20 cellular contexts compared by ENCODE assay signal in genomic region chr20:55961351-55962320, GRCh38. TPM values are rescaled to one million over a fixed set of nuclear protein-coding genes. Genes with fewer than 3 reads are reported as not detected.
"Had no signal": no experiment of that assay in that cellular context is flagged by ENCODE, and none has a peak within 500 bp of the region (broad histone marks: within the 10 kb centered on the region; RNA-seq: fewer than 3 reads in every experiment).

No MANE protein-coding gene starts in this region.

- H3K9me3 ChIP-seq: esophagus muscularis mucosa, tibial artery had no signal

- H3K27me3 ChIP-seq: esophagus muscularis mucosa, neural progenitor cell, spleen, tibial artery had no signal

- H3K4me3 ChIP-seq: esophagus muscularis mucosa, neural progenitor cell, spleen, tibial artery had no signal

- H3K4me1 ChIP-seq: neural progenitor cell, spleen had no signal

- H3K4me1 Mint-ChIP-seq: immature natural killer cell, neural progenitor cell had no signal

- H3K27ac ChIP-seq: esophagus muscularis mucosa, neural progenitor cell, spleen, tibial artery had no signal

- H3K4me3 Mint-ChIP-seq: activated T-helper 1 cell treated with anti-CD3 and anti-CD28 coated beads, Interleukin-12 subunit alpha, Interleukin-12 subunit beta, Interleukin-2, Interleukin-4 antibody, amounts not matched to agents 30 ng/mL and 10 ng/mL and 1 ng/mL, durations not matched to agents 14 hours and 24 hours and 36 hours; dendritic cell treated with granulocyte-macrophage colony-stimulating factor and Interleukin-4, amounts not matched to agents 40 ng/mL and 50 ng/mL, for 4 days; immature natural killer cell; neural progenitor cell had no signal

- H3K36me3 Mint-ChIP-seq: immature natural killer cell, neural progenitor cell had no signal

- H3K27ac Mint-ChIP-seq: activated naive CD4-positive, alpha-beta T cell treated with anti-CD3 and anti-CD28 coated beads, Interleukin-2, amount 50 U/mL, for 72 hours; activated T-helper 1 cell treated with anti-CD3 and anti-CD28 coated beads, Interleukin-12 subunit alpha, Interleukin-12 subunit beta, Interleukin-2, Interleukin-4 antibody, amounts not matched to agents 30 ng/mL and 10 ng/mL and 1 ng/mL, durations not matched to agents 14 hours and 24 hours and 36 hours; dendritic cell treated with granulocyte-macrophage colony-stimulating factor and Interleukin-4, amounts not matched to agents 40 ng/mL and 50 ng/mL, for 4 days; immature natural killer cell; neural progenitor cell had no signal

- H3K27me3 Mint-ChIP-seq: dendritic cell treated with granulocyte-macrophage colony-stimulating factor and Interleukin-4, amounts not matched to agents 40 ng/mL and 50 ng/mL, for 4 days had no signal

- ATAC-seq: activated naive CD4-positive, alpha-beta T cell treated with anti-CD3 and anti-CD28 coated beads, Interleukin-2, amount 50 U/mL, for 72 hours had no signal

- H3K36me3 ChIP-seq: esophagus muscularis mucosa, neural progenitor cell, spleen, tibial artery had no signal

- DNase-seq: activated CD4-positive, alpha-beta T cell treated with anti-CD3 and anti-CD28 coated beads, Interleukin-2, amount 50 U/mL, for 4 hours; activated gamma-delta T cell treated with Interleukin-2 at 50 U/mL for 16 hours; effector CD8-positive, alpha-beta T cell; immature natural killer cell; spleen; stimulated activated CD8-positive, alpha-beta memory T cell treated with anti-CD3 and anti-CD28 coated beads, Interleukin-4, amount 100 ng/mL, for 48 hours; stimulated activated naive CD4-positive, alpha-beta T cell treated with Interleukin-2 at 50 U/mL for 16 hours; SW 1271; T-helper 2 cell; tibial artery had no signal

RNA-seq across cellular contexts. Expression of gene CBLN4, which starts 43.7 kb away (rescaled TPM):
- total RNA-seq: activated naive CD4-positive, alpha-beta T cell treated with anti-CD3 and anti-CD28 coated beads, Interleukin-2, amount 50 U/mL, for 72 hours; activated T-helper 1 cell treated with anti-CD3 and anti-CD28 coated beads, Interleukin-12 subunit alpha, Interleukin-12 subunit beta, Interleukin-2, Interleukin-4 antibody, amounts not matched to agents 30 ng/mL and 10 ng/mL and 1 ng/mL, durations not matched to agents 14 hours and 24 hours and 36 hours; chondrocyte; endothelial cell of umbilical vein; osteocyte; SK-MEL-5; spleen; subcutaneous adipose tissue had no signal
- polyA plus RNA-seq: endothelial cell of umbilical vein, immature natural killer cell had no signal
